9 cellular contexts compared by ENCODE assay signal in genomic region chr21:33949516-33950424, GRCh38. TPM values are rescaled to one million over a fixed set of nuclear protein-coding genes. Genes with fewer than 3 reads are reported as not detected.
DNase-seq lines count a peak whose midpoint lies in the region; ATAC-seq, FAIRE-seq and TF ChIP-seq lines count a peak whose summit lies in the region.
"Had no signal": no experiment of that assay in that cellular context is flagged by ENCODE, and none has a peak within 500 bp of the region (broad histone marks: within the 10 kb centered on the region; RNA-seq: fewer than 3 reads in every experiment).

No MANE protein-coding gene starts in this region.

- no peaks in the 10 kb centered on the region for H3K27me3 ChIP-seq in esophagus muscularis mucosa
- H3K27me3 ChIP-seq in MG63 = no peaks in the 10 kb centered on the region

- H3K4me3 ChIP-seq in esophagus muscularis mucosa (no peak overlapping the region), MG63 (no peak overlapping the region)
- H3K4me3 ChIP-seq: thoracic aorta had no signal

- no peaks in the 10 kb centered on the region for H3K36me3 ChIP-seq in esophagus muscularis mucosa
- no peaks in the 10 kb centered on the region for H3K36me3 ChIP-seq in MG63
- H3K36me3 ChIP-seq: thoracic aorta had no signal

- no peak for TF ChIP-seq POLR2A in esophagus muscularis mucosa (IDR thresholded peaks at IDR 0.05; ENCODE audit: low read depth)

- peak; percentile 29 for ATAC-seq in GM21381 (IDR thresholded peaks at IDR 0.05; ENCODE audit: unreplicated experiment)

- WGBS in esophagus muscularis mucosa = 94% methylated on average over 12 of the region's 12 CpGs

- intact Hi-C loops in esophagus muscularis mucosa (cut with DNase I) = no loop called here

- no peak for TF ChIP-seq CTCF in esophagus muscularis mucosa (IDR thresholded peaks at IDR 0.05)

- H3K27ac ChIP-seq in esophagus muscularis mucosa (replicated peaks in 1 of 4) = peak overlapping the region; percentile 77 to 85 (median 82)

- H3K4me1 ChIP-seq in esophagus muscularis mucosa = peaks cover 17 to 30% (median 25%) of the 10 kb centered on the region in 4 donors

- H3K9me3 ChIP-seq in esophagus muscularis mucosa (no peaks in the 10 kb centered on the region), MG63 (no peaks in the 10 kb centered on the region)
- H3K9me3 ChIP-seq: thoracic aorta had no signal

- peak; percentile 73 for DNase-seq in activated CD4-positive, alpha-beta T cell treated with anti-CD3 and anti-CD28 coated beads for 48 hours
- DNase-seq in esophagus muscularis mucosa (ENCODE audit: extremely low spot score) (no peak), HTR-8/SVneo (ENCODE audit: insufficient read length, low spot score) (no peak), MG63 (no peak), NCI-H146 (lab: John Stamatoyannopoulos, UW) (no peak), NCI-H2029 treated with DMSO at 0.1 percent for 48 hours (lab: John Stamatoyannopoulos, UW) (no peak)
- DNase-seq in stimulated activated naive CD4-positive, alpha-beta T cell (lab: John Stamatoyannopoulos, UW) = peak in 5 of 6 experiments; percentile 22 to 60 (median 51)

- TF ChIP-seq EP300 in esophagus muscularis mucosa (IDR thresholded peaks at IDR 0.05) = no peak

- FAIRE-seq in HTR-8/SVneo (lab: Jason Lieb, UNC) = no peak

RNA-seq across cellular contexts. Expression of gene ATP5PO, which starts 34.2 kb away (rescaled TPM):
- 100 to 1,000 TPM; 130 to 289 (median 195) TPM for total RNA-seq in esophagus muscularis mucosa
- total RNA-seq in MG63 (2014; rRNA removed; shearing (Covaris generic); ENCODE audit: low replicate concordance) = 210 and 538 TPM in 2 replicates

Comparison
In these comparisons a context has a peak if more than half of its experiments do, and no peak if none do; other contexts are left out.
1. DNase-seq: peak in activated CD4-positive, alpha-beta T cell treated with anti-CD3 and anti-CD28 coated beads for 48 hours (single experiment) and stimulated activated naive CD4-positive, alpha-beta T cell (5 of 6); none in esophagus muscularis mucosa (single experiment), HTR-8/SVneo (single experiment), MG63 (single experiment), NCI-H146 (single experiment) and NCI-H2029 treated with DMSO at 0.1 percent for 48 hours (single experiment).